8 cellular contexts compared by ENCODE assay signal in the genomic region with DNA sequence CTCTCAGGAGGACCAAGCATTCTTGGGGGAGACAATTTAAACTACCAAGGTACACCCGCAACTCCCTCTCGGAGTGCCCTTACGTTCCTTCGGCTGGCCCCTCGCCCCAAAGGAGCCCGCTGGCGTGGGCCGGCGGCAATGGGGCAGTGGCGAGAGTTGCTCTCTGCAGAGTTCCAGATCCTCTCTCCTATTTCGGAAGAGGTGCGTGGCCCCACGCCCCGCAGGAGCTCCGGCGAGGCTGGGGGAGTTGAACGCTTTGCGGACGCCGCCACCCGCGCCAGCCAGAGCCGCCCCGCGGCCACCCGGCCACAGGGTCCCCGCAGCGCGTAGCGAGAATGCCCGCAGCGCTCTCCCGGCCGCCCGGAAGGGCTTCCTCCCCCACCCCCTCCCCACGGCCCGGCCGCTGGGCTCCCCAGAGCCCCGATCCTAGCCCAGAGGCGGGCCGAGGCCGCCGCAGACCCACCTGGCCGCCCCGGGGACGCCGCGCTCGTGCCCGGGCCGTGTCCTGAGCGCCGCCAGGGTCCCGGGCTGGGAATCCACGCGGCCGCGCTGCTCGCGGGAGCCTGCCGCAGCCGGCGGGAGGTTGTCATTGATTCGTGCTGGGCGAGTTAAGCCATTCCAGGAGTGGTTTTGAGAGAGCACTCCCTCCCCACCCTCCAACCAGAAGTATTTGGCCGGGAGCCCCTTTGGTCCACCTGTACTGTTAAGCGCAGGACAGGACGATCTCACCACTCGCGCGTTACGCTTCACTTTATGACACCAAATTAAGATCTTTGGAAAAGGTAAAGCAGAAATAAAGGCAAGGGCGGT.
A peak's percentile ranks its signal among the peaks of the same experiment; 100 is the strongest.
DNase-seq lines count a peak whose midpoint lies in the region; ATAC-seq, FAIRE-seq and TF ChIP-seq lines count a peak whose summit lies in the region.

No MANE protein-coding gene starts in this region.

- no peaks in the 10 kb centered on the region for H3K27me3 Mint-ChIP-seq in MCF 10A (ENCODE audit: insufficient read depth, unreplicated experiment)

- no peak for FAIRE-seq in urothelium cell line (lab: Jason Lieb, UNC)

- H3K27me3 ChIP-seq in left lung (peaks cover 9 to 59% of the 10 kb centered on the region in 2 donors), thymus (ENCODE audit: control insufficient read depth, insufficient read depth) (peaks cover 38% of the 10 kb centered on the region)

- no TSS peak for BruUV-seq in MCF 10A (replicated peaks; lab: Mats Ljungman, UMichigan)

- H3K9me3 ChIP-seq in left lung (no peaks in the 10 kb centered on the region), thymus (ENCODE audit: control insufficient read depth) (no peaks in the 10 kb centered on the region)

- peak overlapping the region; percentile 49 to 58 for H3K4me3 ChIP-seq in left lung
- H3K4me3 ChIP-seq in thymus (ENCODE audit: low read length), result peak overlapping the region; percentile 34

- peaks cover 39% of the 10 kb centered on the region for H3K4me1 Mint-ChIP-seq in MCF 10A (ENCODE audit: insufficient read depth, unreplicated experiment)

- POLR2A ChIA-PET in MCF 10A (lab: Yijun Ruan, JAX), result no interaction called here

- no peak overlapping the region for H3K27ac Mint-ChIP-seq in MCF 10A (ENCODE audit: low read depth, unreplicated experiment)

- H3K4me3 Mint-ChIP-seq in MCF 10A (ENCODE audit: unreplicated experiment), result peak overlapping the region; percentile 72

- H3K36me3 Mint-ChIP-seq in MCF 10A (ENCODE audit: insufficient read depth, unreplicated experiment), result no peaks in the 10 kb centered on the region

- CTCF ChIA-PET in MCF 10A (lab: Yijun Ruan, JAX), result interaction anchor here (0.6 kb wide), 3 partner anchors 63 to 164 kb away, joined by 3 to 7 read pairs (median 4); no protein-coding TSS in a partner anchor

- ATAC-seq in left lung (peak; percentile 29), GM21576 (IDR thresholded peaks at IDR 0.05; ENCODE audit: unreplicated experiment) (no peak)

- no peaks in the 10 kb centered on the region for H3K9me3 Mint-ChIP-seq in MCF 10A (ENCODE audit: unreplicated experiment)

- intact Hi-C loops in MCF 10A (cut with micrococcal nuclease), result no loop called here
- intact Hi-C loops in left lung (cut with DNase I), result no loop called here

- TF ChIP-seq CTCF in MCF 10A (IDR thresholded peaks at IDR 0.05; ENCODE audit: unreplicated experiment) (no peak), left lung (IDR thresholded peaks at IDR 0.05) (no peak)

- H3K4me1 ChIP-seq in left lung, result peaks cover 11 to 19% of the 10 kb centered on the region in 2 donors
- H3K4me1 ChIP-seq in thymus (ENCODE audit: control insufficient read depth, insufficient read depth, low read length), result peaks cover 4% of the 10 kb centered on the region

- DNase-seq in SKM-1 treated with dmso at 0.1 percent for 144 hours (lab: John Stamatoyannopoulos, UW; ENCODE audit: unreplicated experiment), result peak; percentile 21
- DNase-seq in SKM-1 (lab: John Stamatoyannopoulos, UW; ENCODE audit: unreplicated experiment), result no peak
- no peak for DNase-seq in MCF 10A (ENCODE audit: unreplicated experiment)
- peak in 1 of 2 donors; percentile 56 for DNase-seq in left lung
- DNase-seq in H4 (ENCODE audit: low spot score), result no peak
- no peak for DNase-seq in urothelium cell line (ENCODE audit: low spot score)

- H3K27ac ChIP-seq in left lung, result peak overlapping the region; percentile 1 to 33
- no peak overlapping the region for H3K27ac ChIP-seq in thymus (ENCODE audit: low read depth)

- 2% methylated on average over 73 of the region's 73 CpGs for WGBS in thymus

- H3K36me3 ChIP-seq in left lung, result no peaks in the 10 kb centered on the region
- H3K36me3 ChIP-seq in thymus (ENCODE audit: control insufficient read depth, insufficient read depth), result no peaks in the 10 kb centered on the region
